ENCODE assay signal across 2 cellular contexts in genomic region chr7:102230593-102230992, GRCh38.
A peak's percentile ranks its signal among the peaks of the same experiment; 100 is the strongest.
TF ChIP-seq lines count a peak whose summit lies in the region.

No MANE protein-coding gene starts in this region.

TF ChIP-seq in SK-N-SH, 30 proteins besides CTCF, POLR2A, EP300 and RAD21 (continued from another document):
- 0 out of 2 replicates have a peak, but pooled peaks have one; percentile 8 for TF ChIP-seq PBX3 (IDR thresholded peaks at IDR 0.05)
- TF ChIP-seq SIN3A (IDR thresholded peaks at IDR 0.05; ENCODE audit: borderline replicate concordance, low read depth, low read length): no peak
- TF ChIP-seq FOXJ3 (CRISPR knock-in tag; IDR thresholded peaks at IDR 0.05): no peak
- no peak for TF ChIP-seq MEF2A (IDR thresholded peaks at IDR 0.05; ENCODE audit: borderline replicate concordance, low read depth)
- TF ChIP-seq FOSL2 (IDR thresholded peaks at IDR 0.05; ENCODE audit: borderline replicate concordance, low read depth): peak; percentile 53; the same call in 1 of the 2 replicates
- no peak for TF ChIP-seq TEAD4 (IDR thresholded peaks at IDR 0.05; ENCODE audit: borderline replicate concordance, insufficient read depth)

TF ChIP-seq in SK-N-SH treated with all-trans-retinoic acid at 6 μM for 48 hours, 23 proteins besides CTCF, POLR2A, EP300 and RAD21 (continued from another document):
- TF ChIP-seq CREB5 (CRISPR knock-in tag; IDR thresholded peaks at IDR 0.05; ENCODE audit: low read depth): no peak
